In the genomic region with DNA sequence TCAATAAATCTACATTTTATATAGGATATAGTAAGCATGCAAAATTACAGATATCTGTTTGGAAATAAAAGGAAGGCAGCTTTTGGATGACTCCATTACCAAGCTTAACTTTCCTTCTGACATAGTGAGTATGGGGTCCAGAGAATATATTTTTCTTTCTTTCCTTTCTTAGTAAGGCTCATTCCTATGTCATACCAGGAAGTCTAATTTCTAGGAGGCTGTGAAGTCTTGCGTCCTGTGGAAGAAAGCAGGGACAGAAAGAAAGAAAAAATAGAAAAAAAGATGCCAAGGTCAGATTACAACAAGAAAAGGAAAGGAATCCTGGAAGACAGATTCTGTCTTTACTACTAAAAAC, we compare ENCODE assay signal across 26 cellular contexts. TPM values are rescaled to one million over a fixed set of nuclear protein-coding genes. Genes with fewer than 3 reads are reported as not detected.
DNase-seq lines count a peak whose midpoint lies in the region; ATAC-seq, FAIRE-seq and TF ChIP-seq lines count a peak whose summit lies in the region.
"Had no signal": no experiment of that assay in that cellular context is flagged by ENCODE, and none has a peak within 500 bp of the region (broad histone marks: within the 10 kb centered on the region; RNA-seq: fewer than 3 reads in every experiment).

No MANE protein-coding gene starts in this region.

- peak; percentile 26 to 52; a peak in 3 of 6 replicates for ATAC-seq in A549
- ATAC-seq: CD8-positive, alpha-beta T cell; K562 had no signal

- DNase-seq in A549 (ENCODE audit: low read depth in 1 of 2, low spot score in 1 of 2) (peak; percentile 6 to 69), colonic mucosa (no peak), type B pancreatic cell (ENCODE audit: extremely low spot score, unreplicated experiment) (no peak), NCI-H187 treated with DMSO at 0.1 percent for 48 hours (lab: John Stamatoyannopoulos, UW) (no peak), putamen (ENCODE audit: low spot score) (no peak)
- no peak for DNase-seq in activated effector memory CD4-positive, alpha-beta T cell treated with anti-CD3 and anti-CD28 coated beads, Interleukin-2, amount 50 U/mL, for 16 hours
- DNase-seq: CD8-positive, alpha-beta T cell; DMS79 treated with DMSO at 0.1 percent for 48 hours; GF-D8; GM23248; H7; MG63; NCI-H2029 treated with DMSO at 0.1 percent for 48 hours; NCI-H446 treated with DMSO at 0.1 percent for 48 hours; NCI-H526; RPMI8226; SHP77 had no signal

- no peak for TF ChIP-seq POLR2A in A549 (IDR thresholded peaks at IDR 0.05; ENCODE audit: low read length)

- no peaks in the 10 kb centered on the region for H3K4me1 Mint-ChIP-seq in type B pancreatic cell (ENCODE audit: unreplicated experiment)

- H3K4me1 ChIP-seq in A549 = peaks cover 38% of the 10 kb centered on the region
- no peaks in the 10 kb centered on the region for H3K4me1 ChIP-seq in colonic mucosa
- H3K4me1 ChIP-seq in muscle layer of duodenum (ENCODE audit: control insufficient read depth in 1 of 2, insufficient read depth in 2 of 2, low read length in 2 of 2) = no peaks in the 10 kb centered on the region

- CTCF ChIA-PET in A549 (lab: Yijun Ruan, JAX) = interaction anchor here (1.4 kb wide), 1 partner anchor 40 kb away, joined by 3 read pairs; no protein-coding TSS in a partner anchor

- POLR2A ChIA-PET in A549 (lab: Yijun Ruan, JAX) = no interaction called here

- H3K9me3 Mint-ChIP-seq in type B pancreatic cell = peaks cover 20% of the 10 kb centered on the region

- H3K4me2 ChIP-seq in A549 = peak overlapping the region; percentile 72

- H3K27ac ChIP-seq in A549 (peak overlapping the region; percentile 95 to 99), colonic mucosa (peak overlapping the region; percentile 79), muscle layer of duodenum (ENCODE audit: low read length) (peak overlapping the region; percentile 31)
- H3K27ac ChIP-seq: C4-2B, GM23248 had no signal

- TF ChIP-seq CTCF in A549 (IDR thresholded peaks at IDR 0.05) (no peak), colonic mucosa (IDR thresholded peaks at IDR 0.05) (no peak), type B pancreatic cell (conservative IDR thresholded peaks at IDR 0.05) (no peak)

- no peak overlapping the region for H3K9ac ChIP-seq in colonic mucosa (ENCODE audit: low read depth in 2 of 2, low read length in 2 of 2)
- H3K9ac ChIP-seq: GM23248 had no signal

- no peaks in the 10 kb centered on the region for H3K36me3 ChIP-seq in colonic mucosa
- no peaks in the 10 kb centered on the region for H3K36me3 ChIP-seq in muscle layer of duodenum (ENCODE audit: control insufficient read depth in 1 of 2, insufficient read depth in 2 of 2, low read length in 2 of 2)
- H3K36me3 ChIP-seq: MG63 had no signal

- intact Hi-C loops in colonic mucosa (cut with DNase I) = no loop called here

- H3K36me3 Mint-ChIP-seq in type B pancreatic cell = no peaks in the 10 kb centered on the region
- H3K36me3 Mint-ChIP-seq: CD8-positive, alpha-beta T cell had no signal

- peak overlapping the region; percentile 60 for H3K27ac Mint-ChIP-seq in type B pancreatic cell
- H3K27ac Mint-ChIP-seq: CD8-positive, alpha-beta T cell had no signal

- TF ChIP-seq EP300 in A549 (IDR thresholded peaks at IDR 0.05) = no peak

- H3K4me3 ChIP-seq in A549 (no peak overlapping the region), colonic mucosa (no peak overlapping the region), muscle layer of duodenum (ENCODE audit: low read depth in 1 of 2, low read length in 2 of 2) (no peak overlapping the region)
- H3K4me3 ChIP-seq: GM23248, K562, MG63 had no signal

- no peaks in the 10 kb centered on the region for H3K27me3 Mint-ChIP-seq in type B pancreatic cell

- 6% methylated on average over 1 of the region's 1 CpG for WGBS in A549 (ENCODE audit: missing lambda C conversion rate)

- H3K9me3 ChIP-seq in A549 = peaks cover 41% of the 10 kb centered on the region; the same call in 2 of the 3 replicates
- no peaks in the 10 kb centered on the region for H3K9me3 ChIP-seq in colonic mucosa
- H3K9me3 ChIP-seq in muscle layer of duodenum (ENCODE audit: control insufficient read depth in 1 of 2, low read length in 2 of 2) = peaks cover 0 to 2% of the 10 kb centered on the region in 2 donors
- H3K9me3 ChIP-seq: MG63 had no signal

- H3K4me3 Mint-ChIP-seq in type B pancreatic cell = no peak overlapping the region
- H3K4me3 Mint-ChIP-seq: CD8-positive, alpha-beta T cell had no signal

- peak; percentile 84 for FAIRE-seq in A549 (lab: Jason Lieb, UNC)
- FAIRE-seq: GM12891, GM19239, K562 had no signal

- 0 out of 5 replicates have a peak, but pooled peaks of 1 of the 2 experiments have one; percentile 1 for TF ChIP-seq RAD21 in A549 (conservative IDR thresholded peaks at IDR 0.05 in 1 of 2, IDR thresholded peaks at IDR 0.05 in 1 of 2)

- no peaks in the 10 kb centered on the region for H3K27me3 ChIP-seq in colonic mucosa
- H3K27me3 ChIP-seq in muscle layer of duodenum (ENCODE audit: low read depth, low read length) = no peaks in the 10 kb centered on the region
- H3K27me3 ChIP-seq: MG63 had no signal

TF ChIP-seq in A549, 52 proteins besides CTCF, POLR2A, EP300 and RAD21:
- TF ChIP-seq RARB (CRISPR knock-in tag; IDR thresholded peaks at IDR 0.05) (no peak), MAFK (IDR thresholded peaks at IDR 0.05; ENCODE audit: partially characterized antibody) (no peak), JUN (IDR thresholded peaks at IDR 0.05) (no peak), KDM1A (IDR thresholded peaks at IDR 0.05; ENCODE audit: low read depth) (no peak), TFCP2L1 (CRISPR knock-in tag; IDR thresholded peaks at IDR 0.05) (no peak), MAZ (IDR thresholded peaks at IDR 0.05; ENCODE audit: borderline replicate concordance, low read depth, low read length) (no peak), ESRRA (IDR thresholded peaks at IDR 0.05; ENCODE audit: borderline replicate concordance, low read length) (no peak), RCOR1 (IDR thresholded peaks at IDR 0.05; ENCODE audit: low read depth, low read length) (no peak)

RNA-seq across cellular contexts. Expression of a gene that starts 36.3 kb away (rescaled TPM):
- 0.52 and 0.62 TPM in 2 replicates for polyA plus RNA-seq in A549 (2011; rRNA removed)
- polyA plus RNA-seq in A549 (2012; cell fraction: cytosol; rRNA removed) = 0.05 and 0.12 TPM in 2 replicates
- 0.36 and 0.47 TPM in 2 replicates for polyA plus RNA-seq in A549 (2012; cell fraction: nucleus; rRNA removed)
- polyA plus RNA-seq in A549 (2017; fragmentation: RNase III; extraction: RNeasy Plus Mini Kit Qiagen cat#74134 plus additional on column Dnase treatment) = 0.10 to 0.16 TPM (median 0.13 TPM) in 3 replicates
- polyA minus RNA-seq in A549 (2011; rRNA and poly(A)+ RNA removed) = 0.78 and 0.95 TPM in 2 replicates
- not detected for total RNA-seq in colonic mucosa
- 0.89 and 1.00 TPM in 2 replicates for total RNA-seq in type B pancreatic cell (ENCODE audit: low replicate concordance)
- total RNA-seq: CD8-positive, alpha-beta T cell; GM23248; H7; HT-29; LHCN-M2; SK-MEL-5 had no signal
- polyA plus RNA-seq: GM23248 had no signal

RNA-seq across cellular contexts. Expression of a gene that starts 48.0 kb away (rescaled TPM):
- polyA plus RNA-seq in A549 (2011; rRNA removed) = 1.1 and 1.2 TPM in 2 replicates
- polyA plus RNA-seq in A549 (2012; cell fraction: cytosol; rRNA removed) = 0.34 and 0.60 TPM in 2 replicates
- 0.25 and 0.26 TPM in 2 replicates for polyA plus RNA-seq in A549 (2012; cell fraction: nucleus; rRNA removed)
- 0.37 to 0.58 TPM (median 0.54 TPM) in 3 replicates for polyA plus RNA-seq in A549 (2017; fragmentation: RNase III; extraction: RNeasy Plus Mini Kit Qiagen cat#74134 plus additional on column Dnase treatment)
- 0.45 and 0.49 TPM in 2 replicates for polyA minus RNA-seq in A549 (2011; rRNA and poly(A)+ RNA removed)
- total RNA-seq in colonic mucosa = not detected
- total RNA-seq in type B pancreatic cell (ENCODE audit: low replicate concordance) = 0.34 and 2.0 TPM in 2 replicates
- total RNA-seq: A673; CD8-positive, alpha-beta T cell; GM23248; H7; HT-29; LHCN-M2; SK-MEL-5 had no signal
- polyA plus RNA-seq: GM23248, K562 had no signal

RNA-seq across cellular contexts. Expression of a gene that starts 54.4 kb away (rescaled TPM):
- 3,820 and 4,867 TPM in 2 replicates for polyA plus RNA-seq in A549 (2011; rRNA removed)
- polyA plus RNA-seq in A549 (2012; cell fraction: cytosol; rRNA removed) = 1,990 and 2,211 TPM in 2 replicates
- 1,508 and 2,046 TPM in 2 replicates for polyA plus RNA-seq in A549 (2012; cell fraction: nucleus; rRNA removed)
- polyA plus RNA-seq in A549 (2017; fragmentation: RNase III; extraction: RNeasy Plus Mini Kit Qiagen cat#74134 plus additional on column Dnase treatment) = 1,744 to 2,157 TPM (median 1,998 TPM) in 3 replicates
- polyA minus RNA-seq in A549 (2011; rRNA and poly(A)+ RNA removed) = 1,379 and 1,525 TPM in 2 replicates
- total RNA-seq in colonic mucosa = 100 to 1,000 TPM in 1 of 2 donors, 10 to 100 TPM in 1; 75.6 to 257 TPM
- total RNA-seq in type B pancreatic cell (ENCODE audit: low replicate concordance) = 9.5 and 14.6 TPM in 2 replicates
- total RNA-seq: SK-MEL-5 had no signal

Comparison
In these comparisons a context has a peak if more than half of its experiments do, and no peak if none do; other contexts are left out.
1. DNase-seq: peak in A549 (2 of 2); none in colonic mucosa (single experiment), type B pancreatic cell (single experiment), activated effector memory CD4-positive, alpha-beta T cell treated with anti-CD3 and anti-CD28 coated beads, Interleukin-2, amount 50 U/mL, for 16 hours (single experiment), NCI-H187 treated with DMSO at 0.1 percent for 48 hours (single experiment) and putamen (single experiment).
2. H3K27ac ChIP-seq: peak in every context shown above with its lines; median percentile 97 in A549; 79 in colonic mucosa; 31 in muscle layer of duodenum.